ENCODE assay signal across 9 cellular contexts in the genomic region with DNA sequence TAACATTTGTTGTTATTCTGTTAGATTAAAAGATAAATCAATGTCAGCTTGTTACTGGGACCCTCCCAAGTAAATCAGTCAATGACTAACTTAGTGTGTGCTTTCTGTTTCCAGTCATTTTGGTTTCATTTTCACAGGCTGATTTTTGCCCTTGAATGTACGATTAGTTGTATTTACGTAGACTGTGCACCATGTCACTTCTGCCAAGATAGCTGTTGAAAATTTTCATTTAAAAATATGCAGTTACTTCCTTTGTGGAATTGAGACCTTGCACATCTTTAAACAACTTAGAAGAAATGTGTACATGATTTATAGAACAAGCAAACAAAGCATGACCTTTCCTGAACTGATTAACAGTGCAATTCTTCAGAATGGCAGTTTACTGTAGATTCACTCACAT.
DNase-seq lines count a peak whose midpoint lies in the region; ATAC-seq and TF ChIP-seq lines count a peak whose summit lies in the region.
"Had no signal": no experiment of that assay in that cellular context is flagged by ENCODE, and none has a peak within 500 bp of the region (broad histone marks: within the 10 kb centered on the region; RNA-seq: fewer than 3 reads in every experiment).

No MANE protein-coding gene starts in this region.

- H3K4ac ChIP-seq in IMR-90 (ENCODE audit: low read depth, low read length) = no peak overlapping the region

- in situ Hi-C loops in IMR-90 (cut with MboI; ENCODE audit: low sequenced_read_pairs) = no loop called here

- peak overlapping the region; percentile 28 for H2BK120ac ChIP-seq in IMR-90 (ENCODE audit: low read depth, low read length)

- H3K27ac Mint-ChIP-seq in activated T-helper 1 cell treated with anti-CD3 and anti-CD28 coated beads, Interleukin-12 subunit alpha, Interleukin-12 subunit beta, Interleukin-2, Interleukin-4 antibody, amounts not matched to agents 30 ng/mL and 10 ng/mL and 1 ng/mL, durations not matched to agents 14 hours and 24 hours and 36 hours = no peak overlapping the region

- H3K4me3 ChIP-seq in IMR-90 (ENCODE audit: insufficient read depth, low read depth, low read length) (peak overlapping the region; percentile 16; the same call in 1 of the 2 replicates), hepatocyte (no peak overlapping the region), SK-N-SH (ENCODE audit: low read depth in 2 of 2, low read length in 1 of 2) (no peak overlapping the region), ovary (no peak overlapping the region)

- peak overlapping the region; percentile 35; the same call in 1 of the 2 replicates for H3K27ac ChIP-seq in IMR-90 (ENCODE audit: insufficient read depth, low read length)
- H3K27ac ChIP-seq in hepatocyte = peak overlapping the region; percentile 21
- H3K27ac ChIP-seq in SK-N-SH (ENCODE audit: low read depth in 2 of 2, low read length in 1 of 2) = no peak overlapping the region
- H3K27ac ChIP-seq in ovary = peak overlapping the region in 1 of 2 donors; percentile 13

- no peak overlapping the region for H3K56ac ChIP-seq in IMR-90 (ENCODE audit: extremely low read depth, insufficient read depth, low read length)

- peak; percentile 47 for DNase-seq in AG09319 (ENCODE audit: extremely low read depth, low read depth)
- DNase-seq in IMR-90 = peak; percentile 75
- DNase-seq in hepatocyte (ENCODE audit: low spot score) = peak; percentile 17
- no peak for DNase-seq in SK-N-SH
- DNase-seq in NCI-H2107 (lab: John Stamatoyannopoulos, UW) = no peak
- no peak for DNase-seq in activated T-helper 1 cell treated with anti-CD3 and anti-CD28 coated beads, Interleukin-12 subunit alpha, Interleukin-12 subunit beta, Interleukin-2, Interleukin-4 antibody, amounts not matched to agents 30 ng/mL and 10 ng/mL and 1 ng/mL, durations not matched to agents 14 hours and 24 hours and 36 hours (ENCODE audit: low spot score)
- no peak for DNase-seq in ovary
- DNase-seq: NCI-H2081 had no signal

- 0 out of 2 replicates have a peak, but pooled peaks cover 2% of the 10 kb centered on the region for H3K9me1 ChIP-seq in IMR-90 (ENCODE audit: insufficient read depth, low read length)

- H4K20me1 ChIP-seq in IMR-90 (ENCODE audit: insufficient read depth, low read length) (no peaks in the 10 kb centered on the region), hepatocyte (ENCODE audit: insufficient read depth, poor library complexity, severe bottlenecking) (no peaks in the 10 kb centered on the region), SK-N-SH (ENCODE audit: insufficient read depth) (no peaks in the 10 kb centered on the region)

- H4K8ac ChIP-seq in IMR-90 (ENCODE audit: low read depth in 2 of 2, low read length in 2 of 2) = peak overlapping the region in 1 of 2 experiments; percentile 18; a peak in 1 of 4 replicates

- no peak overlapping the region for H4K91ac ChIP-seq in IMR-90 (ENCODE audit: insufficient read depth, low read depth, low read length)

- no peak for TF ChIP-seq RAD21 in IMR-90 (IDR thresholded peaks at IDR 0.05; ENCODE audit: low read length)
- no peak for TF ChIP-seq RAD21 in SK-N-SH (IDR thresholded peaks at IDR 0.05; ENCODE audit: low read length)

- no peak overlapping the region for H2AK9ac ChIP-seq in IMR-90 (replicated peaks; ENCODE audit: low read depth, low read length, poor library complexity)

- TF ChIP-seq EP300 in SK-N-SH (IDR thresholded peaks at IDR 0.05; ENCODE audit: borderline replicate concordance in 1 of 2, low read depth in 1 of 2, low read length in 1 of 2) = no peak
- no peak for TF ChIP-seq EP300 in ovary (IDR thresholded peaks at IDR 0.05)

- H4K5ac ChIP-seq in IMR-90 (ENCODE audit: low read depth, low read length) = peak overlapping the region; percentile 2; the same call in 1 of the 2 replicates

- POLR2A ChIA-PET in IMR-90 (lab: Charles Lee; ENCODE audit: unreplicated experiment) = no interaction called here
- POLR2A ChIA-PET in SK-N-SH (lab: Yijun Ruan, JAX) = no interaction called here

- TF ChIP-seq POLR2A in IMR-90 (IDR thresholded peaks at IDR 0.05; ENCODE audit: low read depth, low read length) = no peak
- no peak for TF ChIP-seq POLR2A in ovary (IDR thresholded peaks at IDR 0.05)

- H3K27me3 ChIP-seq in IMR-90 (ENCODE audit: control insufficient read depth, insufficient read depth, low read length) (no peaks in the 10 kb centered on the region), hepatocyte (no peaks in the 10 kb centered on the region), SK-N-SH (ENCODE audit: insufficient read depth) (no peaks in the 10 kb centered on the region), ovary (no peaks in the 10 kb centered on the region)

- H2AFZ ChIP-seq in IMR-90 (replicated peaks; ENCODE audit: low read length, poor library complexity) = no peak overlapping the region
- H2AFZ ChIP-seq in hepatocyte = peak overlapping the region; percentile 8
- H2AFZ ChIP-seq in SK-N-SH (ENCODE audit: low read depth) = no peak overlapping the region; the same call in 1 of the 2 replicates

- H3K36me3 Mint-ChIP-seq in activated T-helper 1 cell treated with anti-CD3 and anti-CD28 coated beads, Interleukin-12 subunit alpha, Interleukin-12 subunit beta, Interleukin-2, Interleukin-4 antibody, amounts not matched to agents 30 ng/mL and 10 ng/mL and 1 ng/mL, durations not matched to agents 14 hours and 24 hours and 36 hours (ENCODE audit: low read depth) = no peaks in the 10 kb centered on the region

- ATAC-seq in GM21528 (IDR thresholded peaks at IDR 0.05; ENCODE audit: low FRiP score, unreplicated experiment) (peak; percentile 92), IMR-90 (ENCODE audit: low read depth) (peak; percentile 81)

- TF ChIP-seq CTCF in AG09319 (IDR thresholded peaks at IDR 0.05; ENCODE audit: low read depth, low read length) = no peak
- no peak for TF ChIP-seq CTCF in IMR-90 (conservative IDR thresholded peaks at IDR 0.05; ENCODE audit: low read depth, low read length)
- TF ChIP-seq CTCF in hepatocyte (IDR thresholded peaks at IDR 0.05; ENCODE audit: poor library complexity) = no peak
- TF ChIP-seq CTCF in SK-N-SH (IDR thresholded peaks at IDR 0.05) = no peak
- TF ChIP-seq CTCF in ovary (IDR thresholded peaks at IDR 0.05) = no peak

- H3K4me2 ChIP-seq in IMR-90 (ENCODE audit: low read depth, low read length) = peak overlapping the region; percentile 75
- peak overlapping the region; percentile 62 for H3K4me2 ChIP-seq in hepatocyte
- H3K4me2 ChIP-seq in SK-N-SH = no peak overlapping the region

- no peak overlapping the region for H3K4me3 Mint-ChIP-seq in activated T-helper 1 cell treated with anti-CD3 and anti-CD28 coated beads, Interleukin-12 subunit alpha, Interleukin-12 subunit beta, Interleukin-2, Interleukin-4 antibody, amounts not matched to agents 30 ng/mL and 10 ng/mL and 1 ng/mL, durations not matched to agents 14 hours and 24 hours and 36 hours

- H3F3A ChIP-seq in SK-N-SH (replicated peaks; ENCODE audit: insufficient read depth) = peaks cover 4% of the 10 kb centered on the region

- H3K9me2 ChIP-seq in hepatocyte (replicated peaks; ENCODE audit: insufficient read depth) (no peaks in the 10 kb centered on the region), SK-N-SH (no peaks in the 10 kb centered on the region)

- peak overlapping the region; percentile 11; the same call in 1 of the 2 replicates for H3K18ac ChIP-seq in IMR-90 (ENCODE audit: low read depth, low read length)

- no peak overlapping the region for H2AK5ac ChIP-seq in IMR-90 (ENCODE audit: low read depth, low read length)

- no peak overlapping the region for H2BK15ac ChIP-seq in IMR-90 (ENCODE audit: low read depth, low read length)

- peak overlapping the region; percentile 11; the same call in 1 of the 2 replicates for H2BK20ac ChIP-seq in IMR-90 (ENCODE audit: low read depth, low read length)

- peak overlapping the region; percentile 52 for H2BK5ac ChIP-seq in IMR-90 (ENCODE audit: low read depth, low read length, poor library complexity, severe bottlenecking)

- H3K79me1 ChIP-seq in IMR-90 (ENCODE audit: low read depth in 1 of 2, low read length in 2 of 2) = no peaks in the 10 kb centered on the region

- intact Hi-C loops in IMR-90 (cut with micrococcal nuclease) = no loop called here
- intact Hi-C loops in activated T-helper 1 cell treated with anti-CD3 and anti-CD28 coated beads, Interleukin-12 subunit alpha, Interleukin-12 subunit beta, Interleukin-2, Interleukin-4 antibody, amounts not matched to agents 30 ng/mL and 10 ng/mL and 1 ng/mL, durations not matched to agents 14 hours and 24 hours and 36 hours (cut with micrococcal nuclease) = no loop called here
- intact Hi-C loops in ovary (cut with DNase I) = no loop called here

- H3K79me2 ChIP-seq in hepatocyte (no peaks in the 10 kb centered on the region), SK-N-SH (ENCODE audit: insufficient read depth) (no peaks in the 10 kb centered on the region)

- H3K9ac ChIP-seq in IMR-90 (ENCODE audit: low read depth, low read length) = no peak overlapping the region
- H3K9ac ChIP-seq in SK-N-SH = no peak overlapping the region

- no peak overlapping the region for H3K23ac ChIP-seq in IMR-90 (ENCODE audit: low read depth, low read length)

- CTCF ChIA-PET in IMR-90 (lab: Yijun Ruan, JAX) = no interaction called here
- CTCF ChIA-PET in SK-N-SH (lab: Yijun Ruan, JAX) = no interaction called here

- no peaks in the 10 kb centered on the region for H3K9me3 Mint-ChIP-seq in activated T-helper 1 cell treated with anti-CD3 and anti-CD28 coated beads, Interleukin-12 subunit alpha, Interleukin-12 subunit beta, Interleukin-2, Interleukin-4 antibody, amounts not matched to agents 30 ng/mL and 10 ng/mL and 1 ng/mL, durations not matched to agents 14 hours and 24 hours and 36 hours

- WGBS in IMR-90 (ENCODE audit: extremely low coverage in 2 of 2, insufficient read length in 1 of 2), 2 experiments = no CpG with 5 or more reads among the region's 2 CpGs
- WGBS in hepatocyte (ENCODE audit: low lambda C conversion rate, missing lambda C conversion rate) = 32% methylated on average over 2 of the region's 2 CpGs
- WGBS in SK-N-SH (ENCODE audit: low lambda C conversion rate) = 79% methylated on average over 2 of the region's 2 CpGs
- 1 to 21% (median 8%) methylated on average over 2 of the region's 2 CpGs for WGBS in ovary, 3 donors

- BruUV-seq in IMR-90 (replicated peaks; lab: Mats Ljungman, UMichigan) = no TSS peak

- no peaks in the 10 kb centered on the region for H3K4me1 Mint-ChIP-seq in activated T-helper 1 cell treated with anti-CD3 and anti-CD28 coated beads, Interleukin-12 subunit alpha, Interleukin-12 subunit beta, Interleukin-2, Interleukin-4 antibody, amounts not matched to agents 30 ng/mL and 10 ng/mL and 1 ng/mL, durations not matched to agents 14 hours and 24 hours and 36 hours (ENCODE audit: low read depth)

- no peaks in the 10 kb centered on the region for H3K36me3 ChIP-seq in IMR-90 (ENCODE audit: control insufficient read depth, insufficient read depth, low read length)
- H3K36me3 ChIP-seq in hepatocyte (replicated peaks; ENCODE audit: insufficient read depth, low read depth) = no peaks in the 10 kb centered on the region
- no peaks in the 10 kb centered on the region for H3K36me3 ChIP-seq in SK-N-SH (replicated peaks in 1 of 2; ENCODE audit: control insufficient read depth in 1 of 2, insufficient read depth in 2 of 2, low read length in 1 of 2)
- no peaks in the 10 kb centered on the region for H3K36me3 ChIP-seq in ovary

- dilution Hi-C loops in IMR-90 (cut with HindIII; ENCODE audit: low sequenced_read_pairs, unreplicated experiment) = no loop called here

- H3K9me3 ChIP-seq in IMR-90 (ENCODE audit: control insufficient read depth, insufficient read depth, low read length) = no peaks in the 10 kb centered on the region
- no peaks in the 10 kb centered on the region for H3K9me3 ChIP-seq in hepatocyte (ENCODE audit: low read depth)
- H3K9me3 ChIP-seq in SK-N-SH = no peaks in the 10 kb centered on the region
- H3K9me3 ChIP-seq in ovary = no peaks in the 10 kb centered on the region

- peaks cover 2% of the 10 kb centered on the region for H3K27me3 Mint-ChIP-seq in activated T-helper 1 cell treated with anti-CD3 and anti-CD28 coated beads, Interleukin-12 subunit alpha, Interleukin-12 subunit beta, Interleukin-2, Interleukin-4 antibody, amounts not matched to agents 30 ng/mL and 10 ng/mL and 1 ng/mL, durations not matched to agents 14 hours and 24 hours and 36 hours (ENCODE audit: insufficient read depth)

- no peak overlapping the region for H3K14ac ChIP-seq in IMR-90 (replicated peaks; ENCODE audit: low read depth, low read length)

- peaks cover 7% of the 10 kb centered on the region for H3K4me1 ChIP-seq in IMR-90 (ENCODE audit: control insufficient read depth, insufficient read depth, low read length)
- H3K4me1 ChIP-seq in hepatocyte (ENCODE audit: insufficient read depth) = peaks cover 9% of the 10 kb centered on the region
- no peaks in the 10 kb centered on the region for H3K4me1 ChIP-seq in SK-N-SH (ENCODE audit: control insufficient read depth in 1 of 2, insufficient read depth in 2 of 2, low read depth in 1 of 2, low read length in 1 of 2)
- H3K4me1 ChIP-seq in ovary (ENCODE audit: insufficient read depth) = peaks cover 7% of the 10 kb centered on the region

Comparison
In these comparisons a context has a peak if more than half of its experiments do, and no peak if none do; other contexts are left out.
1. DNase-seq: peak in AG09319 (single experiment), IMR-90 (single experiment) and hepatocyte (single experiment); none in SK-N-SH (single experiment), NCI-H2107 (single experiment), activated T-helper 1 cell treated with anti-CD3 and anti-CD28 coated beads, Interleukin-12 subunit alpha, Interleukin-12 subunit beta, Interleukin-2, Interleukin-4 antibody, amounts not matched to agents 30 ng/mL and 10 ng/mL and 1 ng/mL, durations not matched to agents 14 hours and 24 hours and 36 hours (single experiment) and ovary (0 of 5).
2. H3K27ac ChIP-seq: peak in IMR-90 (single experiment) and hepatocyte (single experiment); none in SK-N-SH (0 of 2).